In the genomic region with DNA sequence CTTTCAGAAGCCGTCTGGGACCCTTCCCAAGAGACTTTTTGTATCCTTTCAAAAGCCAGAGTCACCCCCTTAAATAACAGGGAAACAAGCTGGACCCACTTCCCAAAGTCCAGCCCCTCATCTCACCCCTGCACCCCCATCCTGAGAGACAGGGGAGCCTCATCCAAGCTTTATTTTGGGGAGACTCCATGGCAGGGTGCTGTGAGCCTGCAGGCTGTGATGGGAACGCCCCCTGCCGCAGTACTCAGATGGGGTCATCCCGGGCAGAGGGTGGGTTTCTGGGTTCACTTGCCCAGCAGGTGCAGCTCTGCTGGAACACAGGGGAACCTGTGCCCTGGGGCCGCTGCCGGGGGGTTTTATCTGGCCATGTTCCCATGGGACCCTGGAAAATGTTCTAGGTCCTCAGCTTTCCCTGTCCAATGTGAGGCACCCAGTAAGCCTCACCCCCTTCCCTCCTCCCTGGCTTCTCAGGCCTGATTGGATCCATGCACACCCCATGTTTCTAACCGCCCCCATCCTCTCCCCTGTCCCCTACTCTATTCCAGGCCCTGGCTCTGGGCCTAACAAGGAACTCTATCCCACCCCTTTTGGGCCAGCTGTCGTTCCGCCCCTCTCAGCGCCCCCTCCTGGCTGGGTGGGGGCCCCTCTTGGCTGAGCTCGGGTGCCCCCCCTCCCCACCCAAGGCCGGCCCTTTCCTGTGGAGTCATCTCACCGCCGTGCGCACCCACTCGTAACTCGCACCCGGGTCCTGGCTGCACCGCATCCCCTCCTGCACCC, we compare ENCODE assay signal across 10 cellular contexts. TPM values are rescaled to one million over a fixed set of nuclear protein-coding genes. Genes with fewer than 3 reads are reported as not detected.
DNase-seq lines count a peak whose midpoint lies in the region; ATAC-seq, FAIRE-seq and TF ChIP-seq lines count a peak whose summit lies in the region.
"Had no signal": no experiment of that assay in that cellular context is flagged by ENCODE, and none has a peak within 500 bp of the region (broad histone marks: within the 10 kb centered on the region; RNA-seq: fewer than 3 reads in every experiment).

No MANE protein-coding gene starts in this region.

- no peak for TF ChIP-seq CTCF in nephron (IDR thresholded peaks at IDR 0.05; ENCODE audit: unreplicated experiment in 3 of 3)
- no peak for TF ChIP-seq CTCF in vagina (IDR thresholded peaks at IDR 0.05)

- no peaks in the 10 kb centered on the region for H3K27me3 ChIP-seq in vagina

- H3K27me3 Mint-ChIP-seq in nephron (ENCODE audit: low read depth), result peaks cover 11% of the 10 kb centered on the region

- H3K4me1 ChIP-seq in vagina, result peaks cover 60% of the 10 kb centered on the region

- no peak for FAIRE-seq in frontal cortex (lab: Jason Lieb, UNC)

- no peaks in the 10 kb centered on the region for H3K36me3 ChIP-seq in vagina

- peak overlapping the region; percentile 74 to 98 (median 95) for H3K27ac Mint-ChIP-seq in nephron
- no peak overlapping the region for H3K27ac Mint-ChIP-seq in stimulated activated effector memory CD8-positive, alpha-beta T cell treated with anti-CD3 and anti-CD28 coated beads, Interleukin-12 subunit alpha, Interleukin-12 subunit beta, amount 100 ng/mL, for 72 hours
- H3K27ac Mint-ChIP-seq: activated CD4-positive, alpha-beta memory T cell treated with anti-CD3 and anti-CD28 coated beads, Interleukin-2, amount 10 ng/mL, durations not matched to agents 7 days and 5 days had no signal

- H3K36me3 Mint-ChIP-seq in nephron (ENCODE audit: low read depth), result peaks cover 2% of the 10 kb centered on the region
- H3K36me3 Mint-ChIP-seq in stimulated activated effector memory CD8-positive, alpha-beta T cell treated with anti-CD3 and anti-CD28 coated beads, Interleukin-12 subunit alpha, Interleukin-12 subunit beta, amount 100 ng/mL, for 72 hours, result no peaks in the 10 kb centered on the region

- no peak for ATAC-seq in stimulated activated effector memory CD8-positive, alpha-beta T cell treated with anti-CD3 and anti-CD28 coated beads, Interleukin-12 subunit alpha, Interleukin-12 subunit beta, amount 100 ng/mL, for 72 hours
- ATAC-seq in GM21367 (IDR thresholded peaks at IDR 0.05; ENCODE audit: unreplicated experiment) (no peak), GM18909 (IDR thresholded peaks at IDR 0.05; ENCODE audit: poor library complexity, unreplicated experiment) (no peak)

- intact Hi-C loops in vagina (cut with DNase I), result no loop called here

- no peaks in the 10 kb centered on the region for H3K9me3 Mint-ChIP-seq in nephron
- no peaks in the 10 kb centered on the region for H3K9me3 Mint-ChIP-seq in stimulated activated effector memory CD8-positive, alpha-beta T cell treated with anti-CD3 and anti-CD28 coated beads, Interleukin-12 subunit alpha, Interleukin-12 subunit beta, amount 100 ng/mL, for 72 hours
- H3K9me3 Mint-ChIP-seq: activated CD4-positive, alpha-beta memory T cell treated with anti-CD3 and anti-CD28 coated beads, Interleukin-2, amount 10 ng/mL, durations not matched to agents 7 days and 5 days had no signal

- peak overlapping the region; percentile 93 for H3K27ac ChIP-seq in vagina

- H3K9me3 ChIP-seq in vagina, result no peaks in the 10 kb centered on the region

- DNase-seq in NCI-H345 (lab: John Stamatoyannopoulos, UW), result peak; percentile 15
- DNase-seq in NCI-H345 treated with DMSO at 0.1 percent for 48 hours (lab: John Stamatoyannopoulos, UW; ENCODE audit: unreplicated experiment), result no peak
- DNase-seq in frontal cortex (ENCODE audit: low spot score in 2 of 2), result peak; percentile 58 to 65
- DNase-seq in vagina (ENCODE audit: extremely low spot score in 2 of 2), result peak in 1 of 2 donors; percentile 91
- no peak for DNase-seq in stimulated activated effector memory CD8-positive, alpha-beta T cell treated with anti-CD3 and anti-CD28 coated beads, Interleukin-12 subunit alpha, Interleukin-12 subunit beta, amount 100 ng/mL, for 72 hours (ENCODE audit: low spot score in 2 of 2)
- DNase-seq: activated CD4-positive, alpha-beta memory T cell treated with anti-CD3 and anti-CD28 coated beads, Interleukin-2, amount 10 ng/mL, durations not matched to agents 7 days and 5 days had no signal

- peak overlapping the region; percentile 91 for H3K4me3 Mint-ChIP-seq in nephron
- H3K4me3 Mint-ChIP-seq in stimulated activated effector memory CD8-positive, alpha-beta T cell treated with anti-CD3 and anti-CD28 coated beads, Interleukin-12 subunit alpha, Interleukin-12 subunit beta, amount 100 ng/mL, for 72 hours, result no peak overlapping the region
- H3K4me3 Mint-ChIP-seq: activated CD4-positive, alpha-beta memory T cell treated with anti-CD3 and anti-CD28 coated beads, Interleukin-2, amount 10 ng/mL, durations not matched to agents 7 days and 5 days had no signal

- peak in 1 of 2 donors; percentile 19 for TF ChIP-seq POLR2A in vagina (IDR thresholded peaks at IDR 0.05)

- peaks cover 45% of the 10 kb centered on the region for H3K4me1 Mint-ChIP-seq in nephron
- H3K4me1 Mint-ChIP-seq in stimulated activated effector memory CD8-positive, alpha-beta T cell treated with anti-CD3 and anti-CD28 coated beads, Interleukin-12 subunit alpha, Interleukin-12 subunit beta, amount 100 ng/mL, for 72 hours, result no peaks in the 10 kb centered on the region
- H3K4me1 Mint-ChIP-seq: activated CD4-positive, alpha-beta memory T cell treated with anti-CD3 and anti-CD28 coated beads, Interleukin-2, amount 10 ng/mL, durations not matched to agents 7 days and 5 days had no signal

- H3K4me3 ChIP-seq in vagina, result peak overlapping the region; percentile 57 to 60

RNA-seq across cellular contexts. Expression of gene HIF3A, which starts 1.0 kb away (rescaled TPM):
- total RNA-seq in frontal cortex (3.3 TPM), vagina (155 TPM)
- total RNA-seq: A172; activated CD4-positive, alpha-beta memory T cell treated with anti-CD3 and anti-CD28 coated beads, Interleukin-2, amount 10 ng/mL, durations not matched to agents 7 days and 5 days had no signal

RNA-seq across cellular contexts. Expression of gene PPP5C, which starts 49.0 kb away (rescaled TPM):
- total RNA-seq in frontal cortex (67.3 TPM), vagina (60.4 TPM)

Comparison
In these comparisons a context has a peak if more than half of its experiments do, and no peak if none do; other contexts are left out.
1. DNase-seq: peak in NCI-H345 (single experiment) and frontal cortex (2 of 2); none in NCI-H345 treated with DMSO at 0.1 percent for 48 hours (single experiment) and stimulated activated effector memory CD8-positive, alpha-beta T cell treated with anti-CD3 and anti-CD28 coated beads, Interleukin-12 subunit alpha, Interleukin-12 subunit beta, amount 100 ng/mL, for 72 hours (0 of 2).
2. RNA of gene HIF3A, which starts 1.0 kb away (total RNA-seq): 155 TPM in vagina (single experiment); 3.3 TPM in frontal cortex (single experiment); every median in the first group is over 10 times any median in the second.